1 cellular context compared by ENCODE assay signal in the genomic region with DNA sequence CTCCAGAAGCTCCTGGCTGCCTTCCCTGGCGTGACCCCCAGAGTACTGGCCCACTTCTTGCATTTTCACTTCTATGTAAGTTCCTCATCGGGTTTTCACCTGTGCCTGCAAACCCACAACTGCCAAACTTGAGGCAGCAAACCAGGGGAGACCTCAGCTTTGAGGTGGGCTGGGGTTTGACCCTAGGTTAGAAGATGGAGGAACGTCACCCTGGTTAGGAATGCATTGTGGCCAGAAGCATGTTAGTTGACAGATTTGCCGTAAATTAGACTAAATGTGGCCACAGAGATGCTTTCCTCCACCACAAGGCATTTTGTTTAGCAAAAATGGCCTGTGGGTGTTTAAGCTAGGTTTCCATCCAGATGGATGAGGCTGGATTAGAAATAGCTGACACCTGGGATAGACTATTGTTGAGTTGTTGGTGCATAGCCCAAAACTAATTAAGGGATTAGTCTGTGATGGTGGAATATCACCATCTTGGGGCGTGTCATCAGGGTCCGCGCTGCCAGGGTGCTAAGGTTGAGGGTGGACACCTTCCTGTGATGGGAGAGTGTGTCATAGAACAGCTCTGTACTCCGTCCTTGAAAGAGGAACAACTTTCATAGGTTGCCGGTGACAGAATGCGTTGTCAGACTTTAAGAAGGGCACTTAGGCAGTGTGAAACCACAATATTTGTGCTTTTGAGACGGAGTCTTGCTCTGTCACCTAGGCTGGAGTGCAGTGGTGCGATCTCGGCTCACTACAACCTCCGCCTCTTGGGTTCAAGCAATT.
A peak's percentile ranks its signal among the peaks of the same experiment; 100 is the strongest.
TF ChIP-seq lines count a peak whose summit lies in the region.

No MANE protein-coding gene starts in this region.

TF ChIP-seq in GM12878, 131 proteins besides CTCF, POLR2A, EP300 and RAD21:
- 0 out of 2 replicates have a peak, but pooled peaks have one; percentile 16 for TF ChIP-seq CBFB (IDR thresholded peaks at IDR 0.05; ENCODE audit: low read depth)
- TF ChIP-seq CREB1 (IDR thresholded peaks at IDR 0.05; ENCODE audit: low read depth) = peak; percentile 65; the same call in 1 of the 2 replicates
- peak; percentile 40; the same call in 1 of the 2 replicates for TF ChIP-seq ATF7 (IDR thresholded peaks at IDR 0.05; ENCODE audit: low read depth)
- no peak for TF ChIP-seq GATAD2B (conservative IDR thresholded peaks at IDR 0.05; ENCODE audit: low read depth)
- peak; percentile 17; the same call in 1 of the 2 replicates for TF ChIP-seq CREM (IDR thresholded peaks at IDR 0.05; ENCODE audit: low read depth)
- TF ChIP-seq NR2F1 (conservative IDR thresholded peaks at IDR 0.05) = peak; percentile 78
- no peak for TF ChIP-seq ESRRA (IDR thresholded peaks at IDR 0.05; ENCODE audit: low read length)
- TF ChIP-seq RUNX3 (IDR thresholded peaks at IDR 0.05; ENCODE audit: low read length) = peak; percentile 47; the same call in 1 of the 2 replicates
